1 cellular context compared by ENCODE assay signal in the genomic region with DNA sequence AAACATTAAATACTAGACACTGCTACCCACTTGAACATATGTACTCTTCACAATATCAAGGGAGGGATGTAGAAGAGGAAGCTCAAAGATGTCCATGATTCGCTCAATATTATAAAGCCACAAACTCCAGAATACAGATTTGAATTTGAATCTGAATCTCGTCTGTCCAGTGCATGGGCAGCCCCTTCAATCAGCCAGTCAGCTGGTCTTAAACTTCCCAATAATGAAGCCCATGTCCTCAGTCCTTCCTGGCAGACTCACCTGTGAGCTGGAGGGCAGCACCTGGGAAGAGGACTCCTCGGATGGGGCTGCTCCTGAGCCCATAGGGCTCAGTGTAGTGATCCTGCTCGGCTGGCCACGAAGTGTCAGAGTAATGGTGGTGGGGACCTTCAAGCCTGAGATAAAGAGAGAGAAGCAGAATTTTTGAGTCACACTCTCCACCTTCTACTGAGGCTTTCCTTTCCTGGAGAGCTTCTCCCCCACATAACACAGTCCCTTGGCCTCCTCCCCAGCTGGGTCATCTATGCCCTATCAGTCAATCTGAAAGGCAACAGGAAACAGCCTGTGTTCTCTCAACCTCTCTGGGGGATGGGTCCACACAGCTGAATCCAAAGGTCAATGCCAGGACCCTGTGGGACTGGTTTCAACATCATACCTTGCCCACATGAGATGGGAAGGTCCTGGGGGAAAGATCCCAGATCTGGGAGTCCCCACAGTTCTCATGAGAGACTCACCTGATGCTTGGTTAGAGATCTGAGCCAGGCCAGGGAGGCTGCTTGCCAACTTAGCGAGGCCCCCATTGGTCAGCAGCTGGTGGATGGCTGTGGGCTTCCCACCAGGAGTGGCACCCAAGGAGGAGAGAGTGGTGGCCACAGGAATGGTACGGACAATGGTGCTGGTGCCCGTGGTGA.
TF ChIP-seq lines count a peak whose summit lies in the region.

No MANE protein-coding gene starts in this region.

TF ChIP-seq in HepG2, 621 proteins besides CTCF, POLR2A, EP300 and RAD21 (continued from another document and continues in another):
- TF ChIP-seq ZNF615 (CRISPR knock-in tag; IDR thresholded peaks at IDR 0.05; ENCODE audit: borderline replicate concordance) (no peak), SALL2 (CRISPR knock-in tag; IDR thresholded peaks at IDR 0.05) (peak; percentile 67; the same call in 1 of the 2 replicates), ZNF720 (CRISPR knock-in tag; IDR thresholded peaks at IDR 0.05) (no peak), MLXIP (CRISPR knock-in tag; IDR thresholded peaks at IDR 0.05; ENCODE audit: borderline replicate concordance) (no peak), ZNF496 (CRISPR knock-in tag; IDR thresholded peaks at IDR 0.05; ENCODE audit: insufficient replicate concordance) (no peak), HNRNPK (IDR thresholded peaks at IDR 0.05; ENCODE audit: low read depth, low read length, poor library complexity, severe bottlenecking) (no peak), ZNF224 (CRISPR knock-in tag; IDR thresholded peaks at IDR 0.05) (no peak), SMAD9 (CRISPR knock-in tag; IDR thresholded peaks at IDR 0.05) (no peak), SMAD1 (CRISPR knock-in tag; IDR thresholded peaks at IDR 0.05; ENCODE audit: borderline replicate concordance, low read depth) (no peak), CENPX (CRISPR knock-in tag; IDR thresholded peaks at IDR 0.05) (no peak), DNMT3B (CRISPR knock-in tag; conservative IDR thresholded peaks at IDR 0.05) (no peak), ZNF256 (CRISPR knock-in tag; conservative IDR thresholded peaks at IDR 0.05) (no peak), ZNF782 (CRISPR knock-in tag; IDR thresholded peaks at IDR 0.05; ENCODE audit: borderline replicate concordance) (peak; percentile 31; the same call in 1 of the 2 replicates), CC2D1A (CRISPR knock-in tag; IDR thresholded peaks at IDR 0.05) (no peak), ZZZ3 (CRISPR knock-in tag; IDR thresholded peaks at IDR 0.05; ENCODE audit: borderline replicate concordance) (no peak; the same call in 1 of the 2 replicates), ISL2 (CRISPR knock-in tag; IDR thresholded peaks at IDR 0.05) (peak; percentile 68), TFDP1 (CRISPR knock-in tag; IDR thresholded peaks at IDR 0.05; ENCODE audit: borderline replicate concordance) (no peak), RBFOX2 (IDR thresholded peaks at IDR 0.05; ENCODE audit: low read depth, low read length) (no peak), ZNF350 (CRISPR knock-in tag; IDR thresholded peaks at IDR 0.05; ENCODE audit: borderline replicate concordance, low read depth) (peak; percentile 89), SP4 (CRISPR knock-in tag; IDR thresholded peaks at IDR 0.05) (peak; percentile 58), ZNF547 (CRISPR knock-in tag; IDR thresholded peaks at IDR 0.05) (no peak), ZBTB8A (CRISPR knock-in tag; IDR thresholded peaks at IDR 0.05; ENCODE audit: borderline replicate concordance, low read depth) (no peak), POGZ (CRISPR knock-in tag; IDR thresholded peaks at IDR 0.05) (peak; percentile 79), ATAD3A (CRISPR knock-in tag; IDR thresholded peaks at IDR 0.05) (no peak), SMARCC2 (IDR thresholded peaks at IDR 0.05) (no peak), SNAPC5 (CRISPR knock-in tag; IDR thresholded peaks at IDR 0.05; ENCODE audit: borderline replicate concordance) (no peak; the same call in 1 of the 2 replicates), ZNF670 (CRISPR knock-in tag; IDR thresholded peaks at IDR 0.05; ENCODE audit: borderline replicate concordance) (peak; percentile 85; the same call in 1 of the 2 replicates), FOXA3 (CRISPR knock-in tag; IDR thresholded peaks at IDR 0.05) (peak; percentile 90), GRHL1 (CRISPR knock-in tag; conservative IDR thresholded peaks at IDR 0.05) (no peak), THRA (CRISPR knock-in tag; IDR thresholded peaks at IDR 0.05; ENCODE audit: borderline replicate concordance) (peak; percentile 80; the same call in 1 of the 2 replicates), ZBTB21 (CRISPR knock-in tag; IDR thresholded peaks at IDR 0.05) (no peak), MTF1 (CRISPR knock-in tag; IDR thresholded peaks at IDR 0.05) (no peak), NKX3-1 (CRISPR knock-in tag; IDR thresholded peaks at IDR 0.05) (no peak), ZNF33B (CRISPR knock-in tag; IDR thresholded peaks at IDR 0.05) (no peak), ZBTB49 (CRISPR knock-in tag; IDR thresholded peaks at IDR 0.05; ENCODE audit: borderline replicate concordance) (no peak), NFATC3 (CRISPR knock-in tag; IDR thresholded peaks at IDR 0.05) (no peak), GTF2F1 (IDR thresholded peaks at IDR 0.05; ENCODE audit: low read length) (no peak), ZFX (CRISPR knock-in tag; IDR thresholded peaks at IDR 0.05; ENCODE audit: low read depth) (peak; percentile 62), HNRNPLL (IDR thresholded peaks at IDR 0.05; ENCODE audit: low read depth, low read length, poor library complexity, severe bottlenecking) (no peak)
- TF ChIP-seq, protein P1, sequence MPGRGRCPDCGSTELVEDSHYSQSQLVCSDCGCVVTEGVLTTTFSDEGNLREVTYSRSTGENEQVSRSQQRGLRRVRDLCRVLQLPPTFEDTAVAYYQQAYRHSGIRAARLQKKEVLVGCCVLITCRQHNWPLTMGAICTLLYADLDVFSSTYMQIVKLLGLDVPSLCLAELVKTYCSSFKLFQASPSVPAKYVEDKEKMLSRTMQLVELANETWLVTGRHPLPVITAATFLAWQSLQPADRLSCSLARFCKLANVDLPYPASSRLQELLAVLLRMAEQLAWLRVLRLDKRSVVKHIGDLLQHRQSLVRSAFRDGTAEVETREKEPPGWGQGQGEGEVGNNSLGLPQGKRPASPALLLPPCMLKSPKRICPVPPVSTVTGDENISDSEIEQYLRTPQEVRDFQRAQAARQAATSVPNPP (CRISPR knock-in tag; IDR thresholded peaks at IDR 0.05) = peak; percentile 58; the same call in 1 of the 2 replicates
- TF ChIP-seq, protein P2, sequence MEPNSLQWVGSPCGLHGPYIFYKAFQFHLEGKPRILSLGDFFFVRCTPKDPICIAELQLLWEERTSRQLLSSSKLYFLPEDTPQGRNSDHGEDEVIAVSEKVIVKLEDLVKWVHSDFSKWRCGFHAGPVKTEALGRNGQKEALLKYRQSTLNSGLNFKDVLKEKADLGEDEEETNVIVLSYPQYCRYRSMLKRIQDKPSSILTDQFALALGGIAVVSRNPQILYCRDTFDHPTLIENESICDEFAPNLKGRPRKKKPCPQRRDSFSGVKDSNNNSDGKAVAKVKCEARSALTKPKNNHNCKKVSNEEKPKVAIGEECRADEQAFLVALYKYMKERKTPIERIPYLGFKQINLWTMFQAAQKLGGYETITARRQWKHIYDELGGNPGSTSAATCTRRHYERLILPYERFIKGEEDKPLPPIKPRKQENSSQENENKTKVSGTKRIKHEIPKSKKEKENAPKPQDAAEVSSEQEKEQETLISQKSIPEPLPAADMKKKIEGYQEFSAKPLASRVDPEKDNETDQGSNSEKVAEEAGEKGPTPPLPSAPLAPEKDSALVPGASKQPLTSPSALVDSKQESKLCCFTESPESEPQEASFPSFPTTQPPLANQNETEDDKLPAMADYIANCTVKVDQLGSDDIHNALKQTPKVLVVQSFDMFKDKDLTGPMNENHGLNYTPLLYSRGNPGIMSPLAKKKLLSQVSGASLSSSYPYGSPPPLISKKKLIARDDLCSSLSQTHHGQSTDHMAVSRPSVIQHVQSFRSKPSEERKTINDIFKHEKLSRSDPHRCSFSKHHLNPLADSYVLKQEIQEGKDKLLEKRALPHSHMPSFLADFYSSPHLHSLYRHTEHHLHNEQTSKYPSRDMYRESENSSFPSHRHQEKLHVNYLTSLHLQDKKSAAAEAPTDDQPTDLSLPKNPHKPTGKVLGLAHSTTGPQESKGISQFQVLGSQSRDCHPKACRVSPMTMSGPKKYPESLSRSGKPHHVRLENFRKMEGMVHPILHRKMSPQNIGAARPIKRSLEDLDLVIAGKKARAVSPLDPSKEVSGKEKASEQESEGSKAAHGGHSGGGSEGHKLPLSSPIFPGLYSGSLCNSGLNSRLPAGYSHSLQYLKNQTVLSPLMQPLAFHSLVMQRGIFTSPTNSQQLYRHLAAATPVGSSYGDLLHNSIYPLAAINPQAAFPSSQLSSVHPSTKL (CRISPR knock-in tag; IDR thresholded peaks at IDR 0.05) = peak; percentile 96
